Comparison of ENCODE assay signal across 8 cellular contexts in the genomic region with DNA sequence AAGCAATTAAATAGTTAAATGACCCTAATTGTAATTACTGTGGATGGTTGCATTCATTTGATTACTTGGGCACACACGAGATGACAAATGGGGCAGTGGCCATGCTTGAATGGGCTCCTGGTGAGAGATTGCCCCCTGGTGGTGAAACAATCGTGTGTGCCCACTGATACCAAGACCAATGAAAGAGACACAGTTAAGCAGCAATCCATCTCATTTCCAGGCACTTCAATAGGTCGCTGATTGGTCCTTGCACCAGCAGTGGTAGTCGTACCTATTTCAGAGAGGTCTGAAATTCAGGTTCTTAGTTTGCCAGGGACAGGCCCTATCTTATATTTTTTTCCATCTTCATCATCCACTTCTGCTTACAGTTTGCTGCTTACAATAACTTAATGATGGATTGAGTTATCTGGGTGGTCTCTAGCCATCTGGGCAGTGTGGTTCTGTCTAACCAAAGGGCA. TPM values are rescaled to one million over a fixed set of nuclear protein-coding genes. Genes with fewer than 3 reads are reported as not detected.
A peak's percentile ranks its signal among the peaks of the same experiment; 100 is the strongest.
DNase-seq lines count a peak whose midpoint lies in the region; ATAC-seq and TF ChIP-seq lines count a peak whose summit lies in the region.

No MANE protein-coding gene starts in this region.

- H2AFZ ChIP-seq in IMR-90 (replicated peaks; ENCODE audit: low read length, poor library complexity), result no peak overlapping the region
- H2AFZ ChIP-seq in neural cell (ENCODE audit: low read depth, low read length), result no peak overlapping the region

- dilution Hi-C loops in IMR-90 (cut with HindIII; ENCODE audit: low sequenced_read_pairs, unreplicated experiment), result no loop called here

- no peak overlapping the region for H3K14ac ChIP-seq in IMR-90 (replicated peaks; ENCODE audit: low read depth, low read length)

- no peak overlapping the region for H3K4ac ChIP-seq in IMR-90 (ENCODE audit: low read depth, low read length)

- TF ChIP-seq CTCF in IMR-90 (conservative IDR thresholded peaks at IDR 0.05; ENCODE audit: low read depth, low read length), result peak; percentile 93
- peak; percentile 77 to 96 (median 92) for TF ChIP-seq CTCF in esophagus squamous epithelium (IDR thresholded peaks at IDR 0.05)
- TF ChIP-seq CTCF in neural cell (IDR thresholded peaks at IDR 0.05; ENCODE audit: poor library complexity, severe bottlenecking), result peak; percentile 85

- no peaks in the 10 kb centered on the region for H3K27me3 ChIP-seq in IMR-90 (ENCODE audit: control insufficient read depth, insufficient read depth, low read length)
- H3K27me3 ChIP-seq in esophagus squamous epithelium, result no peaks in the 10 kb centered on the region
- no peaks in the 10 kb centered on the region for H3K27me3 ChIP-seq in neural cell (ENCODE audit: insufficient read depth, low read depth, low read length)

- no peak overlapping the region for H2AK9ac ChIP-seq in IMR-90 (replicated peaks; ENCODE audit: low read depth, low read length, poor library complexity)

- H4K91ac ChIP-seq in IMR-90 (ENCODE audit: insufficient read depth, low read depth, low read length), result no peak overlapping the region

- H3K4me1 ChIP-seq in IMR-90 (ENCODE audit: control insufficient read depth, insufficient read depth, low read length) (no peaks in the 10 kb centered on the region), esophagus squamous epithelium (peaks cover 0 to 5% (median 0%) of the 10 kb centered on the region in 3 donors)

- CTCF ChIA-PET in IMR-90 (lab: Yijun Ruan, JAX), result interaction anchor here (3.6 kb wide), 1 partner anchor 63 kb away, joined by 15 read pairs; the partner anchor contains the start of gene SGPL1

- peak; percentile 94 for ATAC-seq in IMR-90 (ENCODE audit: low read depth)
- peak; percentile 79 for ATAC-seq in stimulated activated naive CD8-positive, alpha-beta T cell treated with anti-CD3 and anti-CD28 coated beads, Interleukin-15, Interleukin-2, amounts not matched to agents 100 U/mL and 50 U/mL, for 24 hours

- no peak overlapping the region for H3K18ac ChIP-seq in IMR-90 (ENCODE audit: low read depth, low read length)

- no peak for TF ChIP-seq EP300 in neural cell (conservative IDR thresholded peaks at IDR 0.05; ENCODE audit: poor library complexity, severe bottlenecking)

- DNase-seq in SIG-M5 treated with dmso at 0.1 percent for 504 hours (lab: John Stamatoyannopoulos, UW; ENCODE audit: unreplicated experiment) (peak; percentile 35), SIG-M5 (lab: John Stamatoyannopoulos, UW) (no peak), IMR-90 (peak; percentile 79), OCI-M1 (lab: John Stamatoyannopoulos, UW) (peak; percentile 90), activated T-cell treated with anti-CD3 and anti-CD28 coated beads for 48 hours (ENCODE audit: low read depth) (peak; percentile 56), esophagus squamous epithelium (lab: John Stamatoyannopoulos, UW) (no peak)
- peak; percentile 77 for DNase-seq in stimulated activated naive CD8-positive, alpha-beta T cell treated with anti-CD3 and anti-CD28 coated beads, Interleukin-15, Interleukin-2, amounts not matched to agents 100 U/mL and 50 U/mL, for 24 hours

- H3K9me3 ChIP-seq in IMR-90 (ENCODE audit: control insufficient read depth, insufficient read depth, low read length) (no peaks in the 10 kb centered on the region), esophagus squamous epithelium (no peaks in the 10 kb centered on the region), neural cell (ENCODE audit: low read length) (no peaks in the 10 kb centered on the region)

- TF ChIP-seq RAD21 in IMR-90 (IDR thresholded peaks at IDR 0.05; ENCODE audit: low read length), result peak; percentile 97
- TF ChIP-seq RAD21 in neural cell (conservative IDR thresholded peaks at IDR 0.05), result peak; percentile 83

- no peak overlapping the region for H4K8ac ChIP-seq in IMR-90 (ENCODE audit: low read depth in 2 of 2, low read length in 2 of 2)

- H2BK20ac ChIP-seq in IMR-90 (ENCODE audit: low read depth, low read length), result no peak overlapping the region

- no peak overlapping the region for H2BK120ac ChIP-seq in IMR-90 (ENCODE audit: low read depth, low read length)

- intact Hi-C loops in IMR-90 (cut with micrococcal nuclease) (loop anchor here (1.0 to 5.0 kb wide), 5 partner anchors 65 to 418 kb away; partner anchors contain the start of gene SGPL1), esophagus squamous epithelium (cut with DNase I) (no loop called here)

- no TSS peak for BruUV-seq in IMR-90 (replicated peaks; lab: Mats Ljungman, UMichigan)

- H4K5ac ChIP-seq in IMR-90 (ENCODE audit: low read depth, low read length), result no peak overlapping the region

- no peaks in the 10 kb centered on the region for H3F3A ChIP-seq in neural cell (ENCODE audit: insufficient read depth, low read length, poor library complexity, severe bottlenecking)

- H3K4me2 ChIP-seq in IMR-90 (ENCODE audit: low read depth, low read length) (no peak overlapping the region), neural cell (ENCODE audit: low read length) (no peak overlapping the region)

- in situ Hi-C loops in IMR-90 (cut with MboI; ENCODE audit: low sequenced_read_pairs), result loop anchor here (5.0 kb wide), 2 partner anchors 68 to 328 kb away; no protein-coding TSS in a partner anchor

- TF ChIP-seq POLR2A in IMR-90 (IDR thresholded peaks at IDR 0.05; ENCODE audit: low read depth, low read length) (0 out of 2 replicates have a peak, but pooled peaks have one; percentile 35), esophagus squamous epithelium (IDR thresholded peaks at IDR 0.05) (no peak)

- 0 out of 2 replicates have a peak, but pooled peaks cover 5% of the 10 kb centered on the region for H4K20me1 ChIP-seq in IMR-90 (ENCODE audit: insufficient read depth, low read length)
- no peaks in the 10 kb centered on the region for H4K20me1 ChIP-seq in neural cell (ENCODE audit: insufficient read depth)

- no peaks in the 10 kb centered on the region for H3K79me1 ChIP-seq in IMR-90 (ENCODE audit: low read depth in 1 of 2, low read length in 2 of 2)

- H3K23ac ChIP-seq in IMR-90 (ENCODE audit: low read depth, low read length), result no peak overlapping the region

- H3K56ac ChIP-seq in IMR-90 (ENCODE audit: extremely low read depth, insufficient read depth, low read length), result no peak overlapping the region

- 0% methylated on average over 1 of the region's 4 CpGs; no CpG with 5 or more reads in 1 of the 2 experiments for WGBS in IMR-90 (ENCODE audit: extremely low coverage in 2 of 2, insufficient read length in 1 of 2), 2 experiments
- 3 to 8% methylated on average over 4 of the region's 4 CpGs for WGBS in esophagus squamous epithelium, 2 donors

- no peaks in the 10 kb centered on the region for H3K9me1 ChIP-seq in IMR-90 (ENCODE audit: insufficient read depth, low read length)

- H2BK5ac ChIP-seq in IMR-90 (ENCODE audit: low read depth, low read length, poor library complexity, severe bottlenecking), result no peak overlapping the region

- POLR2A ChIA-PET in IMR-90 (lab: Charles Lee; ENCODE audit: unreplicated experiment), result no interaction called here

- H3K4me3 ChIP-seq in IMR-90 (ENCODE audit: insufficient read depth, low read depth, low read length) (no peak overlapping the region), esophagus squamous epithelium (no peak overlapping the region), neural cell (ENCODE audit: low read length) (no peak overlapping the region)

- no peaks in the 10 kb centered on the region for H3K79me2 ChIP-seq in neural cell (replicated peaks; ENCODE audit: insufficient read depth, low read length)

- no peak overlapping the region for H2AK5ac ChIP-seq in IMR-90 (ENCODE audit: low read depth, low read length)

- H3K9me2 ChIP-seq in neural cell (ENCODE audit: insufficient read depth, low read length), result no peaks in the 10 kb centered on the region

- H3K36me3 ChIP-seq in IMR-90 (ENCODE audit: control insufficient read depth, insufficient read depth, low read length) (peaks cover 30% of the 10 kb centered on the region), esophagus squamous epithelium (peaks cover 0 to 93% (median 6%) of the 10 kb centered on the region in 3 donors), neural cell (ENCODE audit: insufficient read depth, low read length) (no peaks in the 10 kb centered on the region)

- H3K27ac ChIP-seq in IMR-90 (ENCODE audit: insufficient read depth, low read length), result no peak overlapping the region
- no peak overlapping the region for H3K27ac ChIP-seq in esophagus squamous epithelium
- H3K27ac ChIP-seq in neural cell (ENCODE audit: low read length), result no peak overlapping the region

- no peak overlapping the region for H2BK15ac ChIP-seq in IMR-90 (ENCODE audit: low read depth, low read length)

- H3K9ac ChIP-seq in IMR-90 (ENCODE audit: low read depth, low read length) (no peak overlapping the region), neural cell (ENCODE audit: low read length) (no peak overlapping the region)

TF ChIP-seq in IMR-90, 13 proteins besides CTCF, POLR2A, EP300 and RAD21:
- TF ChIP-seq CEBPB (IDR thresholded peaks at IDR 0.05; ENCODE audit: low read depth, low read length), result no peak
- TF ChIP-seq SMC3 (IDR thresholded peaks at IDR 0.05; ENCODE audit: low read depth, low read length), result peak; percentile 99
- peak; percentile 53; the same call in 1 of the 2 replicates for TF ChIP-seq MXI1 (IDR thresholded peaks at IDR 0.05; ENCODE audit: borderline replicate concordance, low read depth, low read length)

TF ChIP-seq in neural cell, 6 proteins besides CTCF, POLR2A, EP300 and RAD21:
- TF ChIP-seq MXI1 (conservative IDR thresholded peaks at IDR 0.05; ENCODE audit: poor library complexity, severe bottlenecking) (no peak), SMC3 (conservative IDR thresholded peaks at IDR 0.05; ENCODE audit: poor library complexity) (peak; percentile 92)

RNA-seq across cellular contexts. Expression of gene PCBD1, which starts 8.3 kb away (rescaled TPM):
- total RNA-seq in IMR-90 (2012; rRNA removed), result 15.8 and 17.8 TPM in 2 replicates
- polyA plus RNA-seq in IMR-90 (2012; rRNA removed), result 31.6 and 33.1 TPM in 2 replicates
- 21.7 and 49.0 TPM in 2 replicates for polyA plus RNA-seq in IMR-90 (2012; cell fraction: cytosol; rRNA removed)
- 10.9 and 17.4 TPM in 2 replicates for polyA plus RNA-seq in IMR-90 (2012; cell fraction: nucleus; rRNA removed; ENCODE audit: low replicate concordance)
- total RNA-seq in esophagus squamous epithelium, result 10 to 100 TPM; 26.2 to 56.3 (median 41.5) TPM
- polyA plus RNA-seq in neural cell, result 15.8 and 21.6 TPM in 2 replicates
- 2.1 and 2.2 TPM in 2 replicates for polyA minus RNA-seq in neural cell

Comparison
In these comparisons a context has a peak if more than half of its experiments do, and no peak if none do; other contexts are left out.
1. DNase-seq: peak in SIG-M5 treated with dmso at 0.1 percent for 504 hours (single experiment), IMR-90 (single experiment), OCI-M1 (single experiment), activated T-cell treated with anti-CD3 and anti-CD28 coated beads for 48 hours (single experiment) and stimulated activated naive CD8-positive, alpha-beta T cell treated with anti-CD3 and anti-CD28 coated beads, Interleukin-15, Interleukin-2, amounts not matched to agents 100 U/mL and 50 U/mL, for 24 hours (single experiment); none in SIG-M5 (single experiment) and esophagus squamous epithelium (single experiment).
2. Peak in every context shown above with its lines, with median percentiles within 50 percentile points of each other: CTCF ChIP-seq.